ENCODE assay signal across 8 cellular contexts in the genomic region with DNA sequence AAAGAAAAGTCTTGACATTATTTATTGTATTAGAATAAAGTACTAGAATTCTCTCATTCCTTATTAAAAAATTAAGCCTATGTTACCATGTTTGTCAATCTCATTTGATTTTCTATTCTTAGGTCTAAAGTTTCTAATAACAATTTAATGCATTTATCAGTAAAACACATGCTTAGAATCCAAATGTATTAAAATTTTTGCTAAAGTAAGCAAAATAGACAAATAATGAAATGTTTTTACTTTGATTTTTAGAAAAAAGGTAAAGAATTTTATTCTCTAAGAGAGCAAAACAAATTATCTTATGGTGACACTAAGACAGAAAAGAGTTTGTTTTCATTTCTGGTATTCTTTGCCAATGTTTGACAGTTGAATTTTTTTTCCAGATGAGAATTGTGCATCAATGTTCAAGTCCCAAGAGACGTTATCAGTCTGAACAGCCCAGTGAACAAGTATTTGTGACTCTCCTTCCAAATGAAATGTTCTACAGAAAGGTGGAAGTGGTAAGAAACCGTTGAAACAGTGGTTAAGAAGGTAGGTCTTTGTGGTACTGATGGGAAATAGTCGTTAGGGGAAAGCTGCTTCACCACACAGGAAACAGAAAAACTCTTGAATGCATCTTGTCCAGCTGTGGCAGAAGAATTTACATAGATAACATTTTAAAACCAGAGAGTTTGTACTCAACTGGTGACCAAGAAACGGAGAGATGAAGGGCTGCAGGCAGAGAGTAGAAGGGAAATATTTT.
DNase-seq lines count a peak whose midpoint lies in the region; ATAC-seq, FAIRE-seq and TF ChIP-seq lines count a peak whose summit lies in the region.

No MANE protein-coding gene starts in this region.

- DNase-seq in GM10248 (ENCODE audit: extremely low spot score) = peak; percentile 28
- DNase-seq in HL-60 (ENCODE audit: low read depth in 1 of 2, low spot score in 1 of 2) = peak; percentile 89 to 96
- peak; percentile 60 for DNase-seq in astrocyte (ENCODE audit: low read depth)
- no peak for DNase-seq in SJCRH30
- no peak for DNase-seq in HK-2 (ENCODE audit: unreplicated experiment)
- no peak for DNase-seq in posterior vena cava (ENCODE audit: low spot score)
- no peak for DNase-seq in NCI-H2107 (lab: John Stamatoyannopoulos, UW)

- peak; percentile 99 for ATAC-seq in GM21390 (IDR thresholded peaks at IDR 0.05; ENCODE audit: unreplicated experiment)

- H3K36me3 Mint-ChIP-seq in astrocyte (ENCODE audit: low read depth, unreplicated experiment) = no peaks in the 10 kb centered on the region

- no peak overlapping the region for H3K4me3 ChIP-seq in HL-60 (replicated peaks; ENCODE audit: insufficient read depth, low read length)
- no peak overlapping the region for H3K4me3 ChIP-seq in astrocyte (ENCODE audit: insufficient read depth, low read depth, low read length)
- H3K4me3 ChIP-seq in SJCRH30 = no peak overlapping the region

- H3K9me3 ChIP-seq in astrocyte (ENCODE audit: insufficient read depth, low read depth, low read length) (no peaks in the 10 kb centered on the region), SJCRH30 (replicated peaks) (no peaks in the 10 kb centered on the region)

- CTCF ChIA-PET in GM10248 (lab: Yijun Ruan, JAX) = interaction anchor here (1.0 kb wide), 2 partner anchors 8 to 202 kb away, joined by 3 to 6 read pairs; no protein-coding TSS in a partner anchor

- H3K79me2 ChIP-seq in astrocyte (ENCODE audit: insufficient read depth, low read length) = no peaks in the 10 kb centered on the region

- no peak overlapping the region for H3K4me2 ChIP-seq in astrocyte (ENCODE audit: low read length)

- no peak overlapping the region for H3K9ac ChIP-seq in astrocyte (ENCODE audit: low read length)

- H3K36me3 ChIP-seq in astrocyte (ENCODE audit: insufficient read depth, low read length) (no peaks in the 10 kb centered on the region), SJCRH30 (no peaks in the 10 kb centered on the region)

- H4K20me1 ChIP-seq in astrocyte (ENCODE audit: insufficient read depth, low read length) = no peaks in the 10 kb centered on the region

- POLR2A ChIA-PET in GM10248 (lab: Yijun Ruan, JAX) = no interaction called here

- H3K27ac Mint-ChIP-seq in astrocyte (ENCODE audit: unreplicated experiment) = no peak overlapping the region

- H3K27ac ChIP-seq in HL-60 (replicated peaks) (peak overlapping the region; percentile 87), astrocyte (ENCODE audit: low read depth, low read length) (no peak overlapping the region), SJCRH30 (no peak overlapping the region)

- no peak overlapping the region for H2AFZ ChIP-seq in astrocyte (ENCODE audit: low read depth, low read length)

- FAIRE-seq in astrocyte (lab: Jason Lieb, UNC) = no peak

- H3K4me1 ChIP-seq in astrocyte (ENCODE audit: insufficient read depth, low read length) (no peaks in the 10 kb centered on the region), SJCRH30 (no peaks in the 10 kb centered on the region)

- peaks cover 5% of the 10 kb centered on the region for H3K4me1 Mint-ChIP-seq in astrocyte (ENCODE audit: low read depth, unreplicated experiment)

- H3K4me3 Mint-ChIP-seq in astrocyte (ENCODE audit: unreplicated experiment) = no peak overlapping the region

- no peaks in the 10 kb centered on the region for H3K27me3 ChIP-seq in HL-60 (ENCODE audit: insufficient read depth, poor library complexity, severe bottlenecking)
- no peaks in the 10 kb centered on the region for H3K27me3 ChIP-seq in astrocyte (ENCODE audit: insufficient read depth, low read length)
- no peaks in the 10 kb centered on the region for H3K27me3 ChIP-seq in SJCRH30

- intact Hi-C loops in posterior vena cava (cut with DNase I) = no loop called here

- H3K9me3 Mint-ChIP-seq in astrocyte (ENCODE audit: unreplicated experiment) = no peaks in the 10 kb centered on the region

- TF ChIP-seq CTCF in GM10248 (IDR thresholded peaks at IDR 0.05; ENCODE audit: control extremely low read depth, extremely low read depth, low read depth, missing control alignments) = no peak
- no peak for TF ChIP-seq CTCF in HL-60 (IDR thresholded peaks at IDR 0.05; ENCODE audit: insufficient read depth, low read length)
- TF ChIP-seq CTCF in astrocyte (IDR thresholded peaks at IDR 0.05; ENCODE audit: insufficient read depth, low read depth, low read length) = no peak

- no peaks in the 10 kb centered on the region for H3K27me3 Mint-ChIP-seq in astrocyte (ENCODE audit: low read depth, unreplicated experiment)

Comparison
In these comparisons a context has a peak if more than half of its experiments do, and no peak if none do; other contexts are left out.
1. DNase-seq: peak in GM10248 (single experiment), HL-60 (2 of 2) and astrocyte (single experiment); none in SJCRH30 (0 of 2), HK-2 (single experiment), posterior vena cava (single experiment) and NCI-H2107 (single experiment).